In genomic region chr3:170695486-170696069, GRCh38 we compare ENCODE assay signal across 19 cellular contexts.
A peak's percentile ranks its signal among the peaks of the same experiment; 100 is the strongest.
DNase-seq lines count a peak whose midpoint lies in the region; ATAC-seq lines count a peak whose summit lies in the region.
"Had no signal": no experiment of that assay in that cellular context is flagged by ENCODE, and none has a peak within 500 bp of the region (broad histone marks: within the 10 kb centered on the region; RNA-seq: fewer than 3 reads in every experiment).

No MANE protein-coding gene starts in this region.

- peaks cover 16% of the 10 kb centered on the region for H3K4me1 Mint-ChIP-seq in stimulated activated naive CD8-positive, alpha-beta T cell treated with anti-CD3 and anti-CD28 coated beads, Interleukin-15, amount 100 ng/mL, for 72 hours
- H3K4me1 Mint-ChIP-seq: CD8-positive, alpha-beta memory T cell; IgD-negative memory B cell had no signal

- no peak overlapping the region for H3K4me3 Mint-ChIP-seq in stimulated activated naive CD8-positive, alpha-beta T cell treated with anti-CD3 and anti-CD28 coated beads, Interleukin-15, amount 100 ng/mL, for 72 hours
- H3K4me3 Mint-ChIP-seq: CD8-positive, alpha-beta memory T cell; IgD-negative memory B cell had no signal

- no peaks in the 10 kb centered on the region for H3K9me3 Mint-ChIP-seq in stimulated activated naive CD8-positive, alpha-beta T cell treated with anti-CD3 and anti-CD28 coated beads, Interleukin-15, amount 100 ng/mL, for 72 hours
- H3K9me3 Mint-ChIP-seq: CD8-positive, alpha-beta memory T cell; IgD-negative memory B cell had no signal

- no peak for ATAC-seq in stimulated activated naive CD8-positive, alpha-beta T cell treated with anti-CD3 and anti-CD28 coated beads, Interleukin-15, amount 100 ng/mL, for 72 hours

- no peaks in the 10 kb centered on the region for H3K27me3 Mint-ChIP-seq in stimulated activated naive CD8-positive, alpha-beta T cell treated with anti-CD3 and anti-CD28 coated beads, Interleukin-15, amount 100 ng/mL, for 72 hours

- no peak overlapping the region for H3K27ac Mint-ChIP-seq in stimulated activated naive CD8-positive, alpha-beta T cell treated with anti-CD3 and anti-CD28 coated beads, Interleukin-15, amount 100 ng/mL, for 72 hours
- H3K27ac Mint-ChIP-seq: CD8-positive, alpha-beta memory T cell had no signal

- DNase-seq in NCI-H146 (lab: John Stamatoyannopoulos, UW) (peak; percentile 28), NCI-H146 treated with DMSO at 0.1 percent for 48 hours (lab: John Stamatoyannopoulos, UW; ENCODE audit: unreplicated experiment) (no peak), DMS153 treated with DMSO at 0.1 percent for 48 hours (lab: John Stamatoyannopoulos, UW; ENCODE audit: unreplicated experiment) (peak; percentile 50), NCI-H748 (lab: John Stamatoyannopoulos, UW; ENCODE audit: unreplicated experiment) (peak; percentile 75), iris pigment epithelial cell (ENCODE audit: low read depth) (peak; percentile 34), mesenteric fat pad (ENCODE audit: low spot score) (no peak)
- no peak for DNase-seq in stimulated activated naive CD4-positive, alpha-beta T cell (lab: John Stamatoyannopoulos, UW)
- no peak for DNase-seq in stimulated activated naive CD8-positive, alpha-beta T cell treated with anti-CD3 and anti-CD28 coated beads, Interleukin-15, amount 100 ng/mL, for 72 hours
- DNase-seq: AML-193; C1 segment of cervical spinal cord; CD8-positive, alpha-beta memory T cell; DMS79 treated with DMSO at 0.1 percent for 48 hours; NCI-H1694; PC-9; RPMI8226; SHP77 treated with DMSO at 0.1 percent for 48 hours; SW 1271; T-helper 2 cell had no signal

Comparison
In these comparisons a context has a peak if more than half of its experiments do, and no peak if none do; other contexts are left out.
1. DNase-seq: peak in NCI-H146 (single experiment), DMS153 treated with DMSO at 0.1 percent for 48 hours (single experiment), NCI-H748 (single experiment) and iris pigment epithelial cell (single experiment); none in NCI-H146 treated with DMSO at 0.1 percent for 48 hours (single experiment), mesenteric fat pad (single experiment), stimulated activated naive CD4-positive, alpha-beta T cell (0 of 6) and stimulated activated naive CD8-positive, alpha-beta T cell treated with anti-CD3 and anti-CD28 coated beads, Interleukin-15, amount 100 ng/mL, for 72 hours (0 of 2).